In genomic region chr2:145854039-145854755, GRCh38 we compare ENCODE assay signal across 1 cellular context.
TF ChIP-seq lines count a peak whose summit lies in the region.

No MANE protein-coding gene starts in this region.

TF ChIP-seq in K562, 482 proteins besides CTCF, POLR2A, EP300 and RAD21 (continued from another document and continues in another):
- peak; percentile 89 for TF ChIP-seq IRF9 (tag; IDR thresholded peaks at IDR 0.05)
- TF ChIP-seq ZBTB17 (CRISPR knock-in tag; IDR thresholded peaks at IDR 0.05): no peak
- no peak for TF ChIP-seq MIER1 (IDR thresholded peaks at IDR 0.05; ENCODE audit: low read depth)
- no peak for TF ChIP-seq ZHX1 (conservative IDR thresholded peaks at IDR 0.05; ENCODE audit: low read length)
- no peak for TF ChIP-seq RREB1 (CRISPR knock-in tag; IDR thresholded peaks at IDR 0.05)
- TF ChIP-seq CTCFL (IDR thresholded peaks at IDR 0.05; ENCODE audit: borderline replicate concordance, insufficient read depth, low read depth, low read length, poor library complexity, severe bottlenecking): no peak
- no peak for TF ChIP-seq ZFP30 (CRISPR knock-in tag; IDR thresholded peaks at IDR 0.05; ENCODE audit: borderline replicate concordance)
- no peak for TF ChIP-seq CBX1 (IDR thresholded peaks at IDR 0.05; ENCODE audit: low read depth)
- TF ChIP-seq NR4A1 (CRISPR knock-in tag; IDR thresholded peaks at IDR 0.05): no peak
- no peak for TF ChIP-seq NR4A1 (tag; IDR thresholded peaks at IDR 0.05)
- no peak for TF ChIP-seq KLF1 (tag; IDR thresholded peaks at IDR 0.05)
- TF ChIP-seq ELK1 (CRISPR knock-in tag; IDR thresholded peaks at IDR 0.05): no peak
- TF ChIP-seq SP2 (IDR thresholded peaks at IDR 0.05; ENCODE audit: extremely low read depth, low read depth, low read length, poor library complexity, severe bottlenecking): no peak
- TF ChIP-seq KAT8 (IDR thresholded peaks at IDR 0.05; ENCODE audit: low read depth): no peak
- TF ChIP-seq PRMT5 (CRISPR knock-in tag; IDR thresholded peaks at IDR 0.05): no peak
- no peak for TF ChIP-seq U2AF1 (optimal IDR thresholded peaks at IDR 0.05; ENCODE audit: low read depth, low read length)
- no peak for TF ChIP-seq NCOA2 (IDR thresholded peaks at IDR 0.05; ENCODE audit: partially characterized antibody in 2 of 2)
- TF ChIP-seq TRIM28 (IDR thresholded peaks at IDR 0.05): no peak
- TF ChIP-seq NCOA4 (IDR thresholded peaks at IDR 0.05; ENCODE audit: partially characterized antibody): no peak
- no peak for TF ChIP-seq TRIM25 (IDR thresholded peaks at IDR 0.05; ENCODE audit: borderline replicate concordance)
- TF ChIP-seq ZNF274 (IDR thresholded peaks at IDR 0.05; ENCODE audit: borderline replicate concordance, low read depth, low read length): no peak
- TF ChIP-seq KLF13 (tag; IDR thresholded peaks at IDR 0.05; ENCODE audit: borderline replicate concordance, low read depth): peak; percentile 59; the same call in 1 of the 2 replicates
- no peak for TF ChIP-seq MXD1 (CRISPR knock-in tag; IDR thresholded peaks at IDR 0.05; ENCODE audit: borderline replicate concordance, poor library complexity, severe bottlenecking)
- TF ChIP-seq HCFC1 (IDR thresholded peaks at IDR 0.05; ENCODE audit: low read depth, low read length): no peak
- no peak for TF ChIP-seq ZNF232 (CRISPR knock-in tag; IDR thresholded peaks at IDR 0.05)
- no peak for TF ChIP-seq ZBTB8A (IDR thresholded peaks at IDR 0.05; ENCODE audit: partially characterized antibody)
- no peak for TF ChIP-seq ZMIZ1 (IDR thresholded peaks at IDR 0.05; ENCODE audit: low read depth in 2 of 2, low read length in 2 of 2)
- TF ChIP-seq PCBP1 (IDR thresholded peaks at IDR 0.05; ENCODE audit: low read depth, low read length, poor library complexity, severe bottlenecking): no peak
- TF ChIP-seq NRF1 (conservative IDR thresholded peaks at IDR 0.05 in 1 of 2, IDR thresholded peaks at IDR 0.05 in 1 of 2): no peak
- peak; percentile 39; the same call in 1 of the 2 replicates for TF ChIP-seq KLF6 (CRISPR knock-in tag; IDR thresholded peaks at IDR 0.05; ENCODE audit: borderline replicate concordance)
- no peak for TF ChIP-seq SNRNP70 (optimal IDR thresholded peaks at IDR 0.05; ENCODE audit: low read depth, low read length)
- TF ChIP-seq SMAD2 (IDR thresholded peaks at IDR 0.05; ENCODE audit: low read depth, low read length): no peak
- no peak for TF ChIP-seq ZBTB1 (CRISPR knock-in tag; IDR thresholded peaks at IDR 0.05; ENCODE audit: borderline replicate concordance, low read depth)
- TF ChIP-seq ZNF175 (CRISPR knock-in tag; IDR thresholded peaks at IDR 0.05; ENCODE audit: low read depth): peak; percentile 91
- TF ChIP-seq ZBED1 (IDR thresholded peaks at IDR 0.05): no peak
- TF ChIP-seq ARID3B (CRISPR knock-in tag; IDR thresholded peaks at IDR 0.05; ENCODE audit: borderline replicate concordance): no peak
- TF ChIP-seq ZNF146 (CRISPR knock-in tag; IDR thresholded peaks at IDR 0.05; ENCODE audit: unreplicated experiment): no peak
- TF ChIP-seq ZC3H11A (IDR thresholded peaks at IDR 0.05; ENCODE audit: low read depth, low read length): no peak
- TF ChIP-seq SMARCA5 (IDR thresholded peaks at IDR 0.05): no peak
- TF ChIP-seq SIX5 (IDR thresholded peaks at IDR 0.05; ENCODE audit: borderline replicate concordance in 1 of 2, insufficient read depth in 1 of 2, low read depth in 1 of 2, low read length in 2 of 2): no peak
- peak; percentile 27 for TF ChIP-seq MEIS2 (IDR thresholded peaks at IDR 0.05; ENCODE audit: partially characterized antibody)
- peak; percentile 64; the same call in 1 of the 2 replicates for TF ChIP-seq ETV1 (tag; conservative IDR thresholded peaks at IDR 0.05; ENCODE audit: low read depth)
- TF ChIP-seq ZNF239 (CRISPR knock-in tag; IDR thresholded peaks at IDR 0.05): 0 out of 2 replicates have a peak, but pooled peaks have one; percentile 24
- no peak for TF ChIP-seq MED1 (CRISPR knock-in tag; IDR thresholded peaks at IDR 0.05; ENCODE audit: borderline replicate concordance)
